11 cellular contexts compared by ENCODE assay signal in the genomic region with DNA sequence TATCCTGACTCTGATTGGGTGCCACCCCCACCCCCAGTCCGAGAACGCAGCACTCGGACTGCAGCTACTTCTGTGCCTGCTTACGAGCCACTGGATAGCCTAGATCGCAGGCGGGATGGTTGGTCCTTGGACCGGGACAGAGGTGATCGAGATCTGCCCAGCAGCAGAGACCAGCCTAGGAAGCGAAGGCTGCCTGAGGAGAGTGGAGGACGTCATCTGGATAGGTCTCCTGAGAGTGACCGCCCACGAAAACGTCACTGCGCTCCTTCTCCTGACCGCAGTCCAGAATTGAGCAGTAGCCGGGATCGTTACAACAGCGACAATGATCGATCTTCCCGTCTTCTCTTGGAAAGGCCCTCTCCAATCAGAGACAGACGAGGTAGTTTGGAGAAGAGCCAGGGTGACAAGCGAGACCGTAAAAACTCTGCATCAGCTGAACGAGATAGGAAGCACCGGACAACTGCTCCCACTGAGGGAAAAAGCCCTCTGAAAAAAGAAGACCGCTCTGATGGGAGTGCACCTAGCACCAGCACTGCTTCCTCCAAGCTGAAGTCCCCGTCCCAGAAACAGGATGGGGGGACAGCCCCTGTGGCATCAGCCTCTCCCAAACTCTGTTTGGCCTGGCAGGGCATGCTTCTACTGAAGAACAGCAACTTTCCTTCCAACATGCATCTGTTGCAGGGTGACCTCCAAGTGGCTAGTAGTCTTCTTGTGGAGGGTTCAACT. TPM values are rescaled to one million over a fixed set of nuclear protein-coding genes. Genes with fewer than 3 reads are reported as not detected.
DNase-seq lines count a peak whose midpoint lies in the region; ATAC-seq, FAIRE-seq and TF ChIP-seq lines count a peak whose summit lies in the region.
"Had no signal": no experiment of that assay in that cellular context is flagged by ENCODE, and none has a peak within 500 bp of the region (broad histone marks: within the 10 kb centered on the region; RNA-seq: fewer than 3 reads in every experiment).

No MANE protein-coding gene starts in this region.

- H4K20me1 ChIP-seq in BLaER1 (peaks cover 68% of the 10 kb centered on the region), keratinocyte (ENCODE audit: control insufficient read depth, extremely low read depth, insufficient read depth, low read length) (peaks cover 10% of the 10 kb centered on the region)

- H3K27me3 ChIP-seq in BLaER1, result no peaks in the 10 kb centered on the region
- no peaks in the 10 kb centered on the region for H3K27me3 ChIP-seq in HAP-1 (ENCODE audit: low read depth)
- H3K27me3 ChIP-seq in keratinocyte (ENCODE audit: control insufficient read depth, extremely low read depth, insufficient read depth, low read length), result no peaks in the 10 kb centered on the region

- 0 out of 2 replicates have a peak overlapping the region, but pooled peaks have one; percentile 97 for H3K27ac ChIP-seq in BLaER1
- H3K27ac ChIP-seq in keratinocyte (ENCODE audit: control insufficient read depth, insufficient read depth, low read length), result no peak overlapping the region

- H3K36me3 ChIP-seq in BLaER1 (peaks cover 40% of the 10 kb centered on the region), HAP-1 (replicated peaks) (peaks cover 58% of the 10 kb centered on the region), keratinocyte (ENCODE audit: control insufficient read depth in 2 of 2, extremely low read depth in 1 of 2, insufficient read depth in 2 of 2, low read length in 2 of 2) (peaks cover 9 to 17% of the 10 kb centered on the region in 2 experiments)

- in situ Hi-C loops in HAP-1 (cut with MboI; ENCODE audit: low sequenced_read_pairs), result no loop called here

- ATAC-seq in GM18520 (IDR thresholded peaks at IDR 0.05; ENCODE audit: unreplicated experiment), result no peak

- H3K9me3 ChIP-seq in BLaER1 (no peaks in the 10 kb centered on the region), HAP-1 (no peaks in the 10 kb centered on the region), keratinocyte (ENCODE audit: control insufficient read depth, low read depth, low read length) (no peaks in the 10 kb centered on the region)

- no peak overlapping the region for H2AFZ ChIP-seq in keratinocyte (ENCODE audit: control insufficient read depth, low read length)

- H3K9me1 ChIP-seq in keratinocyte (ENCODE audit: control insufficient read depth, extremely low read depth, insufficient read depth, low read length), result peaks cover 4% of the 10 kb centered on the region

- H3K4me1 ChIP-seq in BLaER1, result peaks cover 73% of the 10 kb centered on the region
- H3K4me1 ChIP-seq in HAP-1, result peaks cover 48% of the 10 kb centered on the region
- H3K4me1 ChIP-seq in keratinocyte (ENCODE audit: control insufficient read depth, extremely low read depth, insufficient read depth, low read length), result peaks cover 39% of the 10 kb centered on the region

- H3K4me3 ChIP-seq in BLaER1 (peak overlapping the region; percentile 79), HAP-1 (peak overlapping the region; percentile 97), WI38 (ENCODE audit: low read depth, low read length) (peak overlapping the region; percentile 2), keratinocyte (ENCODE audit: control insufficient read depth in 2 of 3, extremely low read depth in 1 of 3, insufficient read depth in 2 of 3, low read depth in 1 of 3, low read length in 3 of 3) (no peak overlapping the region), lower leg skin (ENCODE audit: low read depth, poor library complexity, severe bottlenecking) (no peak overlapping the region)

- WGBS in lower leg skin, 2 donors, result 88 to 89% methylated on average over 27 of the region's 27 CpGs

- intact Hi-C loops in lower leg skin (cut with DNase I; ENCODE audit: low total_unique reads), result no loop called here

- TF ChIP-seq POLR2A in lower leg skin (IDR thresholded peaks at IDR 0.05), result no peak

- H3K79me2 ChIP-seq in keratinocyte (ENCODE audit: control insufficient read depth, insufficient read depth, low read length), result peaks cover 70% of the 10 kb centered on the region

- no peak for TF ChIP-seq CTCF in WI38 (IDR thresholded peaks at IDR 0.05; ENCODE audit: low read depth, low read length)
- no peak for TF ChIP-seq CTCF in keratinocyte (optimal IDR thresholded peaks at IDR 0.05 in 1 of 3, IDR thresholded peaks at IDR 0.05 in 1 of 3, conservative IDR thresholded peaks at IDR 0.05 in 1 of 3; ENCODE audit: extremely low read depth in 1 of 3, insufficient read depth in 2 of 3, low read length in 3 of 3)
- TF ChIP-seq CTCF in lower leg skin (IDR thresholded peaks at IDR 0.05), result no peak

- dilution Hi-C loops in keratinocyte (cut with MboI; ENCODE audit: extremely low pct_ligation_motif_present, low sequenced_read_pairs), result no loop called here

- H3K9ac ChIP-seq in BLaER1, result peak overlapping the region; percentile 98
- no peak overlapping the region for H3K9ac ChIP-seq in keratinocyte (ENCODE audit: control insufficient read depth, extremely low read depth, insufficient read depth, low read length)

- DNase-seq in HAP-1 (ENCODE audit: low spot score in 2 of 2) (peak in 1 of 2 experiments; percentile 13), keratinocyte (ENCODE audit: low read depth, low spot score) (no peak), DMS153 treated with DMSO at 0.1 percent for 48 hours (lab: John Stamatoyannopoulos, UW; ENCODE audit: unreplicated experiment) (no peak), lower leg skin (ENCODE audit: low spot score in 2 of 2) (no peak), activated T-cell treated with anti-CD3 and anti-CD28 coated beads for 4 hours (no peak)
- DNase-seq: activated CD4-positive, CD25-positive, alpha-beta regulatory T cell; cerebellar nuclear complex; NCI-H2171 treated with DMSO at 0.1 percent for 48 hours had no signal

- no peak for FAIRE-seq in keratinocyte (lab: Jason Lieb, UNC)

- H3K4me2 ChIP-seq in BLaER1 (peak overlapping the region; percentile 95), keratinocyte (ENCODE audit: control insufficient read depth, extremely low read depth, insufficient read depth, low read depth, low read length) (peak overlapping the region; percentile 76)

RNA-seq across cellular contexts. Expression of a gene that starts 2.1 kb away (rescaled TPM):
- polyA plus RNA-seq in keratinocyte, result 10.0 to 13.8 TPM (median 10.7 TPM) in 3 replicates
- 5.9 TPM for polyA plus RNA-seq in keratinocyte (2011; ENCODE audit: low read depth)
- polyA plus RNA-seq in keratinocyte (2011; cell fraction: cytosol; rRNA removed), result 4.9 and 5.2 TPM in 2 replicates
- polyA plus RNA-seq in keratinocyte (2011; cell fraction: nucleus; rRNA removed), result 13.6 and 13.8 TPM in 2 replicates
- polyA plus RNA-seq in keratinocyte (2012; ENCODE audit: low replicate concordance), result 6.3 and 7.3 TPM in 2 replicates
- 36.2 to 47.3 TPM (median 47.0 TPM) in 3 replicates for polyA minus RNA-seq in keratinocyte
- polyA minus RNA-seq in keratinocyte (2011; cell fraction: cytosol; rRNA and poly(A)+ RNA removed), result 25.1 TPM
- 33.4 and 45.3 TPM in 2 replicates for polyA minus RNA-seq in keratinocyte (2011; cell fraction: nucleus; rRNA and poly(A)+ RNA removed)
- 10 to 100 TPM; 18.3 to 37.1 (median 21.1) TPM for total RNA-seq in lower leg skin

RNA-seq across cellular contexts. Expression of a gene that starts 49.5 kb away (rescaled TPM):
- polyA plus RNA-seq in keratinocyte, result 0.36 to 0.92 TPM (median 0.81 TPM) in 3 replicates
- polyA plus RNA-seq in keratinocyte (2011; ENCODE audit: low read depth), result 1.3 TPM
- polyA plus RNA-seq in keratinocyte (2011; cell fraction: cytosol; rRNA removed), result 0.42 and 0.70 TPM in 2 replicates
- polyA plus RNA-seq in keratinocyte (2011; cell fraction: nucleus; rRNA removed), result 0.65 and 0.89 TPM in 2 replicates
- 0.38 and 0.78 TPM in 2 replicates for polyA plus RNA-seq in keratinocyte (2012; ENCODE audit: low replicate concordance)
- polyA minus RNA-seq in keratinocyte, result 0.13 to 0.99 TPM (median 0.16 TPM) in 3 replicates
- not detected for polyA minus RNA-seq in keratinocyte (2011; cell fraction: cytosol; rRNA and poly(A)+ RNA removed)
- polyA minus RNA-seq in keratinocyte (2011; cell fraction: nucleus; rRNA and poly(A)+ RNA removed), result 0.63 TPM in 1 of 2 replicates, not detected in the other
- total RNA-seq in lower leg skin, result 1 to 10 TPM in 2 of 4 donors, under 1 TPM in 2; 0.21 to 1.6 (median 0.89) TPM

Comparison
In these comparisons a context has a peak if more than half of its experiments do, and no peak if none do; other contexts are left out.
1. H3K4me3 ChIP-seq: peak in BLaER1 (single experiment), HAP-1 (single experiment) and WI38 (single experiment); none in keratinocyte (0 of 3) and lower leg skin (single experiment).